12 cellular contexts compared by ENCODE assay signal in the genomic region with DNA sequence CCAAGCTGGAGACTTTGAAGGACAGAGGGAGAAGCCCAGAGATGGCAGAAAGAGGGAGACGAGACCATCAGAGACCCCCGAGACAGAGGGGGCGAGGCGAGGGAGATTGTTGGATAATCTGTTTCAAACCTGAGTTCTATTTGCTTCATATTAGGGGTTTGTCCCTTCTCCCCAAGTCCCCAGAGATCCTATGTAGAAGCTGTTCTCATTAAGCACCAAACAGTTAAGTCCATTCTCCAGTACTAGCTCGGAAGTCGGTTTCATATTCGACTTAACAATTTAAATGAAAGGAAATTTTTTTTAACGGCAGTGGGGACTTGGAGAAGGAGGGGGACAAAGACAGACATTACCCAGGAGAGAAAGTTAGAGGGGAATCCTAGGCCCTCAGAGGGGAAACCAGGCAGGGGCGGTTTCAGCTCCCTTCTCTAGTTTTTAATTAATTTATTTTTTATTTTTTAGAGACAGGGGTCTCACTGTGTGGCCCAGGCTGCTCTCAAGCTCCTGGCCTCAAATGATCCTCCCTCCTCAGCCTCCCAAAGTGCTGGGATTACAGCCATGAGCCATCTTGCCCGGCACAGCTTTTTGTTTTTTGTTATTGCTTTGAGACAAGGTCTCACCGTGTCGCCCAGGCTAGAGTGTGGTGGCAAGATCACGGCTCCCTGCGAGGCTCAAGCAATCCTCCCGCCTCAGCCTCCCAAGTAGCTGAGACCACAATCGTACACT. TPM values are rescaled to one million over a fixed set of nuclear protein-coding genes. Genes with fewer than 3 reads are reported as not detected.
DNase-seq lines count a peak whose midpoint lies in the region; ATAC-seq and TF ChIP-seq lines count a peak whose summit lies in the region.
"Had no signal": no experiment of that assay in that cellular context is flagged by ENCODE, and none has a peak within 500 bp of the region (broad histone marks: within the 10 kb centered on the region; RNA-seq: fewer than 3 reads in every experiment).

No MANE protein-coding gene starts in this region.

- peaks cover 35% of the 10 kb centered on the region for H3K4me1 Mint-ChIP-seq in WTC11
- H3K4me1 Mint-ChIP-seq in mesothelial cell of epicardium = peaks cover 22% of the 10 kb centered on the region
- H3K4me1 Mint-ChIP-seq in type B pancreatic cell (ENCODE audit: unreplicated experiment) = peaks cover 36% of the 10 kb centered on the region

- no peak for ATAC-seq in Right ventricle myocardium inferior
- ATAC-seq in left cardiac atrium = no peak
- no peak for ATAC-seq in WTC11
- ATAC-seq in HG02571 (IDR thresholded peaks at IDR 0.05; ENCODE audit: unreplicated experiment) = no peak
- no peak for ATAC-seq in HG03520 (IDR thresholded peaks at IDR 0.05; ENCODE audit: unreplicated experiment)
- ATAC-seq: activated CD4-positive, CD25-positive, alpha-beta regulatory T cell treated with anti-CD3 and anti-CD28 coated beads, Interleukin-2, amount 50 U/mL, for 24 hours had no signal

- no peaks in the 10 kb centered on the region for H3K9me3 Mint-ChIP-seq in WTC11
- no peaks in the 10 kb centered on the region for H3K9me3 Mint-ChIP-seq in mesothelial cell of epicardium
- H3K9me3 Mint-ChIP-seq in type B pancreatic cell = no peaks in the 10 kb centered on the region
- H3K9me3 Mint-ChIP-seq: activated T-cell treated with anti-CD3 and anti-CD28 coated beads, Interleukin-2, amount 50 U/mL, for 4 hours had no signal

- peak; percentile 52 for DNase-seq in Right ventricle myocardium inferior (ENCODE audit: missing footprints)
- DNase-seq in left cardiac atrium = no peak
- no peak for DNase-seq in WTC11 (ENCODE audit: low spot score)
- no peak for DNase-seq in mesothelial cell of epicardium (ENCODE audit: low spot score in 2 of 2, unreplicated experiment in 2 of 2)
- DNase-seq in type B pancreatic cell (ENCODE audit: extremely low spot score, unreplicated experiment) = no peak
- DNase-seq in NCI-H1092 treated with DMSO at 0.1 percent for 48 hours (lab: John Stamatoyannopoulos, UW) = no peak
- DNase-seq: activated T-cell treated with anti-CD3 and anti-CD28 coated beads, Interleukin-2, amount 50 U/mL, for 4 hours; hippocampal formation; NK-92 treated with Interleukin-12 subunit alpha and Interleukin-12 subunit beta, amount 100 ng/mL, for 24 hours had no signal

- H3K27ac Mint-ChIP-seq in WTC11 (no peak overlapping the region), mesothelial cell of epicardium (peak overlapping the region; percentile 86), type B pancreatic cell (no peak overlapping the region)

- H3K36me3 Mint-ChIP-seq in WTC11 (no peaks in the 10 kb centered on the region), mesothelial cell of epicardium (no peaks in the 10 kb centered on the region), type B pancreatic cell (no peaks in the 10 kb centered on the region)

- H3K27me3 Mint-ChIP-seq in WTC11 (ENCODE audit: low read depth) = peaks cover 47% of the 10 kb centered on the region
- peaks cover 4% of the 10 kb centered on the region for H3K27me3 Mint-ChIP-seq in mesothelial cell of epicardium (ENCODE audit: low read depth)
- H3K27me3 Mint-ChIP-seq in type B pancreatic cell = no peaks in the 10 kb centered on the region

- peak overlapping the region; percentile 58 for H3K4me3 Mint-ChIP-seq in WTC11
- peak overlapping the region; percentile 52 for H3K4me3 Mint-ChIP-seq in mesothelial cell of epicardium
- peak overlapping the region; percentile 70 for H3K4me3 Mint-ChIP-seq in type B pancreatic cell
- H3K4me3 Mint-ChIP-seq: activated T-cell treated with anti-CD3 and anti-CD28 coated beads, Interleukin-2, amount 50 U/mL, for 4 hours had no signal

- CTCF ChIA-PET in WTC11 (lab: Charles Lee) = interaction anchor here (0.6 to 3.0 kb wide), 13 partner anchors 11 to 406 kb away, joined by 3 to 16 read pairs (median 4); no protein-coding TSS in a partner anchor

- TF ChIP-seq CTCF in WTC11 (IDR thresholded peaks at IDR 0.05) (no peak), mesothelial cell of epicardium (IDR thresholded peaks at IDR 0.05; ENCODE audit: unreplicated experiment) (no peak), type B pancreatic cell (conservative IDR thresholded peaks at IDR 0.05) (no peak)

- intact Hi-C loops in Right ventricle myocardium inferior (cut with DNase I) (no loop called here), left cardiac atrium (cut with DNase I) (no loop called here)

- POLR2A ChIA-PET in WTC11 (lab: Charles Lee) = interaction anchor here (0.6 to 1.5 kb wide), 2 partner anchors 13 to 483 kb away, joined by 3 read pairs; no protein-coding TSS in a partner anchor

TF ChIP-seq in WTC11, 78 proteins besides CTCF, POLR2A, EP300 and RAD21 (continues in another document):
- TF ChIP-seq, protein P1, sequence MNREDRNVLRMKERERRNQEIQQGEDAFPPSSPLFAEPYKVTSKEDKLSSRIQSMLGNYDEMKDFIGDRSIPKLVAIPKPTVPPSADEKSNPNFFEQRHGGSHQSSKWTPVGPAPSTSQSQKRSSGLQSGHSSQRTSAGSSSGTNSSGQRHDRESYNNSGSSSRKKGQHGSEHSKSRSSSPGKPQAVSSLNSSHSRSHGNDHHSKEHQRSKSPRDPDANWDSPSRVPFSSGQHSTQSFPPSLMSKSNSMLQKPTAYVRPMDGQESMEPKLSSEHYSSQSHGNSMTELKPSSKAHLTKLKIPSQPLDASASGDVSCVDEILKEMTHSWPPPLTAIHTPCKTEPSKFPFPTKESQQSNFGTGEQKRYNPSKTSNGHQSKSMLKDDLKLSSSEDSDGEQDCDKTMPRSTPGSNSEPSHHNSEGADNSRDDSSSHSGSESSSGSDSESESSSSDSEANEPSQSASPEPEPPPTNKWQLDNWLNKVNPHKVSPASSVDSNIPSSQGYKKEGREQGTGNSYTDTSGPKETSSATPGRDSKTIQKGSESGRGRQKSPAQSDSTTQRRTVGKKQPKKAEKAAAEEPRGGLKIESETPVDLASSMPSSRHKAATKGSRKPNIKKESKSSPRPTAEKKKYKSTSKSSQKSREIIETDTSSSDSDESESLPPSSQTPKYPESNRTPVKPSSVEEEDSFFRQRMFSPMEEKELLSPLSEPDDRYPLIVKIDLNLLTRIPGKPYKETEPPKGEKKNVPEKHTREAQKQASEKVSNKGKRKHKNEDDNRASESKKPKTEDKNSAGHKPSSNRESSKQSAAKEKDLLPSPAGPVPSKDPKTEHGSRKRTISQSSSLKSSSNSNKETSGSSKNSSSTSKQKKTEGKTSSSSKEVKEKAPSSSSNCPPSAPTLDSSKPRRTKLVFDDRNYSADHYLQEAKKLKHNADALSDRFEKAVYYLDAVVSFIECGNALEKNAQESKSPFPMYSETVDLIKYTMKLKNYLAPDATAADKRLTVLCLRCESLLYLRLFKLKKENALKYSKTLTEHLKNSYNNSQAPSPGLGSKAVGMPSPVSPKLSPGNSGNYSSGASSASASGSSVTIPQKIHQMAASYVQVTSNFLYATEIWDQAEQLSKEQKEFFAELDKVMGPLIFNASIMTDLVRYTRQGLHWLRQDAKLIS (CRISPR knock-in tag; IDR thresholded peaks at IDR 0.05; ENCODE audit: borderline replicate concordance) = no peak
- TF ChIP-seq, protein P2, sequence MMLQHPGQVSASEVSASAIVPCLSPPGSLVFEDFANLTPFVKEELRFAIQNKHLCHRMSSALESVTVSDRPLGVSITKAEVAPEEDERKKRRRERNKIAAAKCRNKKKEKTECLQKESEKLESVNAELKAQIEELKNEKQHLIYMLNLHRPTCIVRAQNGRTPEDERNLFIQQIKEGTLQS (CRISPR knock-in tag; conservative IDR thresholded peaks at IDR 0.05) = no peak
- TF ChIP-seq, protein P3, sequence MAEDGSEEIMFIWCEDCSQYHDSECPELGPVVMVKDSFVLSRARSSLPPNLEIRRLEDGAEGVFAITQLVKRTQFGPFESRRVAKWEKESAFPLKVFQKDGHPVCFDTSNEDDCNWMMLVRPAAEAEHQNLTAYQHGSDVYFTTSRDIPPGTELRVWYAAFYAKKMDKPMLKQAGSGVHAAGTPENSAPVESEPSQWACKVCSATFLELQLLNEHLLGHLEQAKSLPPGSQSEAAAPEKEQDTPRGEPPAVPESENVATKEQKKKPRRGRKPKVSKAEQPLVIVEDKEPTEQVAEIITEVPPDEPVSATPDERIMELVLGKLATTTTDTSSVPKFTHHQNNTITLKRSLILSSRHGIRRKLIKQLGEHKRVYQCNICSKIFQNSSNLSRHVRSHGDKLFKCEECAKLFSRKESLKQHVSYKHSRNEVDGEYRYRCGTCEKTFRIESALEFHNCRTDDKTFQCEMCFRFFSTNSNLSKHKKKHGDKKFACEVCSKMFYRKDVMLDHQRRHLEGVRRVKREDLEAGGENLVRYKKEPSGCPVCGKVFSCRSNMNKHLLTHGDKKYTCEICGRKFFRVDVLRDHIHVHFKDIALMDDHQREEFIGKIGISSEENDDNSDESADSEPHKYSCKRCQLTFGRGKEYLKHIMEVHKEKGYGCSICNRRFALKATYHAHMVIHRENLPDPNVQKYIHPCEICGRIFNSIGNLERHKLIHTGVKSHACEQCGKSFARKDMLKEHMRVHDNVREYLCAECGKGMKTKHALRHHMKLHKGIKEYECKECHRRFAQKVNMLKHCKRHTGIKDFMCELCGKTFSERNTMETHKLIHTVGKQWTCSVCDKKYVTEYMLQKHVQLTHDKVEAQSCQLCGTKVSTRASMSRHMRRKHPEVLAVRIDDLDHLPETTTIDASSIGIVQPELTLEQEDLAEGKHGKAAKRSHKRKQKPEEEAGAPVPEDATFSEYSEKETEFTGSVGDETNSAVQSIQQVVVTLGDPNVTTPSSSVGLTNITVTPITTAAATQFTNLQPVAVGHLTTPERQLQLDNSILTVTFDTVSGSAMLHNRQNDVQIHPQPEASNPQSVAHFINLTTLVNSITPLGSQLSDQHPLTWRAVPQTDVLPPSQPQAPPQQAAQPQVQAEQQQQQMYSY (CRISPR knock-in tag; IDR thresholded peaks at IDR 0.05) = no peak

RNA-seq across cellular contexts. Expression of a gene that starts 13.6 kb away (rescaled TPM):
- total RNA-seq in Right ventricle myocardium inferior = 58.6 TPM
- total RNA-seq in left cardiac atrium = 10 to 100 TPM; 61.0 to 66.7 TPM
- 13.1 to 20.0 TPM (median 15.8 TPM) in 3 replicates for total RNA-seq in WTC11 (2021)
- 101 to 103 TPM (median 101 TPM) in 3 replicates for total RNA-seq in mesothelial cell of epicardium
- total RNA-seq in type B pancreatic cell (ENCODE audit: low replicate concordance) = 37.7 and 52.8 TPM in 2 replicates

RNA-seq across cellular contexts. Expression of a gene that starts 19.6 kb away (rescaled TPM):
- total RNA-seq in Right ventricle myocardium inferior = 775 TPM
- 100 to 1,000 TPM; 698 to 715 TPM for total RNA-seq in left cardiac atrium
- 233 to 249 TPM (median 246 TPM) in 3 replicates for total RNA-seq in WTC11 (2021)
- total RNA-seq in mesothelial cell of epicardium = 411 to 417 TPM (median 413 TPM) in 3 replicates
- 302 and 418 TPM in 2 replicates for total RNA-seq in type B pancreatic cell (ENCODE audit: low replicate concordance)

RNA-seq across cellular contexts. Expression of a gene that starts 51.5 kb away (rescaled TPM):
- 64.7 TPM for total RNA-seq in Right ventricle myocardium inferior
- total RNA-seq in left cardiac atrium = 10 to 100 TPM; 55.1 to 64.3 TPM
- total RNA-seq in WTC11 (2021) = 22.4 to 27.2 TPM (median 23.5 TPM) in 3 replicates
- total RNA-seq in mesothelial cell of epicardium = 35.9 to 40.0 TPM (median 36.3 TPM) in 3 replicates
- 46.9 and 62.0 TPM in 2 replicates for total RNA-seq in type B pancreatic cell (ENCODE audit: low replicate concordance)
